Comparison of ENCODE assay signal across 22 cellular contexts in the genomic region with DNA sequence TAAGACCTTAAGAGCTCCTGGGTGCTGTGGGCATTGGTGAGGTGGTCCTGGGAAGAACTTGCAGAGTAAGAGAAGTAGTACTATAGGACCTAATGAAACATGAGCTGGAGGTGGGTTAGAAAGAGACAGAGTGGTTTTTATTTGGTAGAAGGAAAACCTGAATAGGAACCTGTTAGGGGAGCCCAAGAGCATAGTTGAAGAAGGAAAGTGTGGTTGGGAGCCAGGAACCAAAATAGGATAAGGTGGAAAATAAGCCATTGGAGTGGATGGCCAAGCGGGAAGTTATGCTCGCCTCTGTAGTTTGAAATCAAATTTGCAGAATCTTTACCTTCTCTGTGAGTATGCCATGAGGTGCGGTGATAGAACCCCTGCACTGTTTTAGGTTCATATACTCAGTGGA. TPM values are rescaled to one million over a fixed set of nuclear protein-coding genes. Genes with fewer than 3 reads are reported as not detected.
DNase-seq lines count a peak whose midpoint lies in the region; ATAC-seq, FAIRE-seq and TF ChIP-seq lines count a peak whose summit lies in the region.
"Had no signal": no experiment of that assay in that cellular context is flagged by ENCODE, and none has a peak within 500 bp of the region (broad histone marks: within the 10 kb centered on the region; RNA-seq: fewer than 3 reads in every experiment).

No MANE protein-coding gene starts in this region.

- no TSS peak for BruUV-seq in Caco-2 (replicated peaks; lab: Mats Ljungman, UMichigan)

- DNase-seq in Caco-2 (no peak), GM23338 (ENCODE audit: low spot score) (no peak), coronary artery (ENCODE audit: low spot score) (no peak), progenitor cell of endocrine pancreas (ENCODE audit: low spot score, unreplicated experiment) (no peak), glutamatergic neuron (no peak), colonic mucosa (no peak), OCI-M2 (lab: John Stamatoyannopoulos, UW; ENCODE audit: unreplicated experiment) (no peak), H54 (ENCODE audit: insufficient read length, low spot score) (no peak)
- DNase-seq: C1 segment of cervical spinal cord; CD8-positive, alpha-beta memory T cell; DMS79 treated with DMSO at 0.1 percent for 48 hours; IMR-90; NCI-H1417 treated with DMSO at 0.1 percent for 48 hours; NCI-H187 treated with DMSO at 0.1 percent for 48 hours; NCI-H2227 treated with DMSO at 0.1 percent for 48 hours; NCI-H510A treated with DMSO at 0.1 percent for 48 hours; NCI-H774; PC-9 had no signal

- POLR2A ChIA-PET in Caco-2 (lab: Charles Lee): no interaction called here

- peak; percentile 42 for ATAC-seq in GM23338

- intact Hi-C loops in Caco-2 (cut with micrococcal nuclease; ENCODE audit: unreplicated experiment): no loop called here
- intact Hi-C loops in colonic mucosa (cut with DNase I): no loop called here

- H3K9me3 Mint-ChIP-seq in Caco-2 (ENCODE audit: unreplicated experiment) (no peaks in the 10 kb centered on the region), GM23338 (no peaks in the 10 kb centered on the region), progenitor cell of endocrine pancreas (ENCODE audit: low read depth) (peaks cover 7% of the 10 kb centered on the region), glutamatergic neuron (ENCODE audit: unreplicated experiment) (no peaks in the 10 kb centered on the region)
- H3K9me3 Mint-ChIP-seq: CD8-positive, alpha-beta memory T cell had no signal

- H3K9me3 ChIP-seq in Caco-2 (no peaks in the 10 kb centered on the region), colonic mucosa (no peaks in the 10 kb centered on the region)
- H3K9me3 ChIP-seq: HAP-1, SJSA1 had no signal

- H3K27ac ChIP-seq in GM23338 (ENCODE audit: low read depth) (peak overlapping the region; percentile 48; the same call in 1 of the 2 replicates), coronary artery (peak overlapping the region; percentile 66 to 70), colonic mucosa (no peak overlapping the region)
- H3K27ac ChIP-seq: PC-9, RWPE1, SJSA1 had no signal

- H3K79me2 ChIP-seq in GM23338 (replicated peaks; ENCODE audit: insufficient read depth): peaks cover 82% of the 10 kb centered on the region

- H3K27ac Mint-ChIP-seq in Caco-2 (ENCODE audit: unreplicated experiment) (peak overlapping the region; percentile 25), GM23338 (no peak overlapping the region), progenitor cell of endocrine pancreas (peak overlapping the region; percentile 36), glutamatergic neuron (ENCODE audit: unreplicated experiment) (no peak overlapping the region)

- TF ChIP-seq CTCF in Caco-2 (IDR thresholded peaks at IDR 0.05; ENCODE audit: insufficient read depth in 1 of 2, low read depth in 1 of 2, low read length in 1 of 2, severe bottlenecking in 1 of 2, unreplicated experiment in 1 of 2) (no peak), GM23338 (conservative IDR thresholded peaks at IDR 0.05; ENCODE audit: low read depth in 2 of 2) (no peak), coronary artery (IDR thresholded peaks at IDR 0.05) (no peak), progenitor cell of endocrine pancreas (IDR thresholded peaks at IDR 0.05; ENCODE audit: unreplicated experiment) (no peak), glutamatergic neuron (IDR thresholded peaks at IDR 0.05; ENCODE audit: partially characterized antibody, unreplicated experiment) (no peak), colonic mucosa (IDR thresholded peaks at IDR 0.05) (no peak)

- no peak overlapping the region for H3K4me2 ChIP-seq in GM23338
- H3K4me2 ChIP-seq: PC-9 had no signal

- no peaks in the 10 kb centered on the region for H4K20me1 ChIP-seq in GM23338 (replicated peaks; ENCODE audit: insufficient read depth)

- H3K9ac ChIP-seq in colonic mucosa (ENCODE audit: low read depth in 2 of 2, low read length in 2 of 2): no peak overlapping the region

- no peak for FAIRE-seq in H54 (lab: Jason Lieb, UNC)
- FAIRE-seq: HTR-8/SVneo had no signal

- H3K27me3 ChIP-seq in Caco-2 (replicated peaks; ENCODE audit: control insufficient read depth, insufficient read depth, low read length) (no peaks in the 10 kb centered on the region), GM23338 (ENCODE audit: insufficient read depth) (no peaks in the 10 kb centered on the region), colonic mucosa (no peaks in the 10 kb centered on the region)
- H3K27me3 ChIP-seq: SJSA1 had no signal

- H3K36me3 Mint-ChIP-seq in Caco-2 (ENCODE audit: insufficient read depth, unreplicated experiment): peaks cover 12% of the 10 kb centered on the region
- no peaks in the 10 kb centered on the region for H3K36me3 Mint-ChIP-seq in GM23338 (ENCODE audit: low read depth)
- H3K36me3 Mint-ChIP-seq in progenitor cell of endocrine pancreas (ENCODE audit: insufficient read depth): peaks cover 3% of the 10 kb centered on the region
- peaks cover 4% of the 10 kb centered on the region for H3K36me3 Mint-ChIP-seq in glutamatergic neuron (ENCODE audit: unreplicated experiment)
- H3K36me3 Mint-ChIP-seq: CD8-positive, alpha-beta memory T cell had no signal

- H3K4me1 ChIP-seq in Caco-2 (peaks cover 31% of the 10 kb centered on the region), GM23338 (ENCODE audit: insufficient read depth) (peaks cover 48% of the 10 kb centered on the region), colonic mucosa (peaks cover under 1% of the 10 kb centered on the region)
- H3K4me1 ChIP-seq: SJSA1 had no signal

- H2AFZ ChIP-seq in GM23338: no peak overlapping the region
- H2AFZ ChIP-seq: PC-9 had no signal

- H3K4me3 Mint-ChIP-seq in Caco-2 (ENCODE audit: unreplicated experiment): no peak overlapping the region
- H3K4me3 Mint-ChIP-seq in GM23338: no peak overlapping the region
- no peak overlapping the region for H3K4me3 Mint-ChIP-seq in progenitor cell of endocrine pancreas (ENCODE audit: low read depth)
- no peak overlapping the region for H3K4me3 Mint-ChIP-seq in glutamatergic neuron (ENCODE audit: unreplicated experiment)
- H3K4me3 Mint-ChIP-seq: CD8-positive, alpha-beta memory T cell had no signal

- CTCF ChIA-PET in Caco-2 (lab: Charles Lee): no interaction called here

- H3K36me3 ChIP-seq in Caco-2 (ENCODE audit: control insufficient read depth, insufficient read depth, low read length): no peaks in the 10 kb centered on the region
- no peaks in the 10 kb centered on the region for H3K36me3 ChIP-seq in GM23338 (ENCODE audit: insufficient read depth)
- H3K36me3 ChIP-seq in colonic mucosa: no peaks in the 10 kb centered on the region
- H3K36me3 ChIP-seq: HAP-1, SJSA1 had no signal

- TF ChIP-seq POLR2A in H54 (IDR thresholded peaks at IDR 0.05; ENCODE audit: low read depth, low read length): no peak

- H3K4me1 Mint-ChIP-seq in Caco-2 (ENCODE audit: low read depth, unreplicated experiment) (peaks cover 37% of the 10 kb centered on the region), GM23338 (peaks cover 50% of the 10 kb centered on the region), progenitor cell of endocrine pancreas (ENCODE audit: low read depth) (peaks cover 30% of the 10 kb centered on the region), glutamatergic neuron (ENCODE audit: low read depth, unreplicated experiment) (peaks cover 17% of the 10 kb centered on the region)

- peaks cover 2% of the 10 kb centered on the region; the same call in 1 of the 2 replicates for H3K9me2 ChIP-seq in GM23338 (ENCODE audit: insufficient read depth)

- H3K27me3 Mint-ChIP-seq in Caco-2 (ENCODE audit: insufficient read depth, unreplicated experiment) (no peaks in the 10 kb centered on the region), GM23338 (ENCODE audit: insufficient read depth, low read depth, poor library complexity) (peaks cover 1% of the 10 kb centered on the region), progenitor cell of endocrine pancreas (no peaks in the 10 kb centered on the region), glutamatergic neuron (ENCODE audit: unreplicated experiment) (peaks cover 2% of the 10 kb centered on the region)

- no peaks in the 10 kb centered on the region for H3F3A ChIP-seq in GM23338 (replicated peaks; ENCODE audit: low read depth)

- H3K4me3 ChIP-seq in Caco-2 (ENCODE audit: low read depth, low read length): no peak overlapping the region
- H3K4me3 ChIP-seq in GM23338: no peak overlapping the region
- no peak overlapping the region for H3K4me3 ChIP-seq in coronary artery
- H3K4me3 ChIP-seq in colonic mucosa: no peak overlapping the region
- H3K4me3 ChIP-seq: HAP-1, PC-9, SJSA1 had no signal

TF ChIP-seq in GM23338, 12 proteins besides CTCF, POLR2A, EP300 and RAD21 (continues in another document):
- TF ChIP-seq NANOG (IDR thresholded peaks at IDR 0.05; ENCODE audit: borderline replicate concordance): no peak
- TF ChIP-seq EZH2 (IDR thresholded peaks at IDR 0.05; ENCODE audit: low read depth, unreplicated experiment): no peak
- no peak for TF ChIP-seq ZNF114 (CRISPR knock-in tag; IDR thresholded peaks at IDR 0.05)
- TF ChIP-seq, protein P1, sequence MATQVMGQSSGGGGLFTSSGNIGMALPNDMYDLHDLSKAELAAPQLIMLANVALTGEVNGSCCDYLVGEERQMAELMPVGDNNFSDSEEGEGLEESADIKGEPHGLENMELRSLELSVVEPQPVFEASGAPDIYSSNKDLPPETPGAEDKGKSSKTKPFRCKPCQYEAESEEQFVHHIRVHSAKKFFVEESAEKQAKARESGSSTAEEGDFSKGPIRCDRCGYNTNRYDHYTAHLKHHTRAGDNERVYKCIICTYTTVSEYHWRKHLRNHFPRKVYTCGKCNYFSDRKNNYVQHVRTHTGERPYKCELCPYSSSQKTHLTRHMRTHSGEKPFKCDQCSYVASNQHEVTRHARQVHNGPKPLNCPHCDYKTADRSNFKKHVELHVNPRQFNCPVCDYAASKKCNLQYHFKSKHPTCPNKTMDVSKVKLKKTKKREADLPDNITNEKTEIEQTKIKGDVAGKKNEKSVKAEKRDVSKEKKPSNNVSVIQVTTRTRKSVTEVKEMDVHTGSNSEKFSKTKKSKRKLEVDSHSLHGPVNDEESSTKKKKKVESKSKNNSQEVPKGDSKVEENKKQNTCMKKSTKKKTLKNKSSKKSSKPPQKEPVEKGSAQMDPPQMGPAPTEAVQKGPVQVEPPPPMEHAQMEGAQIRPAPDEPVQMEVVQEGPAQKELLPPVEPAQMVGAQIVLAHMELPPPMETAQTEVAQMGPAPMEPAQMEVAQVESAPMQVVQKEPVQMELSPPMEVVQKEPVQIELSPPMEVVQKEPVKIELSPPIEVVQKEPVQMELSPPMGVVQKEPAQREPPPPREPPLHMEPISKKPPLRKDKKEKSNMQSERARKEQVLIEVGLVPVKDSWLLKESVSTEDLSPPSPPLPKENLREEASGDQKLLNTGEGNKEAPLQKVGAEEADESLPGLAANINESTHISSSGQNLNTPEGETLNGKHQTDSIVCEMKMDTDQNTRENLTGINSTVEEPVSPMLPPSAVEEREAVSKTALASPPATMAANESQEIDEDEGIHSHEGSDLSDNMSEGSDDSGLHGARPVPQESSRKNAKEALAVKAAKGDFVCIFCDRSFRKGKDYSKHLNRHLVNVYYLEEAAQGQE (IDR thresholded peaks at IDR 0.05; ENCODE audit: unreplicated experiment): no peak

RNA-seq across cellular contexts. Expression of a gene that starts 26.7 kb away (rescaled TPM):
- 46.9 and 48.9 TPM in 2 replicates for total RNA-seq in Caco-2 (2022)
- 18.4 and 32.6 TPM in 2 replicates for total RNA-seq in GM23338 (2014; rRNA removed; shearing (Covaris generic))
- polyA plus RNA-seq in GM23338 (2016; fragmentation: Nextera tagmentation; extraction: Ambion mirVana): 3.6 and 4.0 TPM in 2 replicates
- total RNA-seq in progenitor cell of endocrine pancreas: 33.5 and 34.3 TPM in 2 replicates
- 29.7 TPM for total RNA-seq in glutamatergic neuron (ENCODE audit: unreplicated experiment)
- total RNA-seq in colonic mucosa: 10 to 100 TPM; 48.9 to 81.2 TPM

Comparison
In these comparisons a context has a peak if more than half of its experiments do, and no peak if none do; other contexts are left out.
1. H3K27ac Mint-ChIP-seq: peak in Caco-2 (single experiment) and progenitor cell of endocrine pancreas (single experiment); none in GM23338 (single experiment) and glutamatergic neuron (single experiment).